9 cellular contexts compared by ENCODE assay signal in genomic region chr13:25292301-25292700, GRCh38. TPM values are rescaled to one million over a fixed set of nuclear protein-coding genes. Genes with fewer than 3 reads are reported as not detected.
DNase-seq lines count a peak whose midpoint lies in the region; ATAC-seq, FAIRE-seq and TF ChIP-seq lines count a peak whose summit lies in the region.
"Had no signal": no experiment of that assay in that cellular context is flagged by ENCODE, and none has a peak within 500 bp of the region (broad histone marks: within the 10 kb centered on the region; RNA-seq: fewer than 3 reads in every experiment).

No MANE protein-coding gene starts in this region.

- peaks cover 4% of the 10 kb centered on the region; the same call in 1 of the 2 replicates for H3K27me3 ChIP-seq in H7 (ENCODE audit: control insufficient read depth, insufficient read depth, low read length)

- 4% methylated on average over 1 of the region's 1 CpG for WGBS in A549 (ENCODE audit: missing lambda C conversion rate)

- FAIRE-seq in A549 (lab: Jason Lieb, UNC) = no peak

- TF ChIP-seq EP300 in A549 (IDR thresholded peaks at IDR 0.05) = no peak

- peak; percentile 54 to 56; a peak in 3 of 6 replicates for ATAC-seq in A549

- BruUV-seq in OCI-LY7 (replicated peaks; lab: Mats Ljungman, UMichigan) = no TSS peak

- no peak for DNase-seq in A549 (ENCODE audit: low read depth in 1 of 2, low spot score in 1 of 2)
- DNase-seq in H7 = peak; percentile 64
- DNase-seq in OCI-LY7 (ENCODE audit: low spot score) = peak; percentile 57
- DNase-seq in epithelial cell of esophagus (ENCODE audit: low read depth) = peak; percentile 10
- no peak for DNase-seq in effector CD4-positive, alpha-beta T cell
- DNase-seq in SHP77 (lab: John Stamatoyannopoulos, UW) = no peak
- no peak for DNase-seq in germinal center (ENCODE audit: low spot score)
- DNase-seq in activated effector memory CD4-positive, alpha-beta T cell treated with anti-CD3 and anti-CD28 coated beads, Interleukin-2, amount 50 U/mL, for 16 hours = no peak
- DNase-seq: effector memory CD4-positive, alpha-beta T cell had no signal

- H3K4me2 ChIP-seq in A549 (no peak overlapping the region), OCI-LY7 (ENCODE audit: low read length) (peak overlapping the region; percentile 17; the same call in 1 of the 2 replicates)

- H3K4me1 ChIP-seq in A549 (no peaks in the 10 kb centered on the region), OCI-LY7 (ENCODE audit: insufficient read depth, low read length, poor library complexity, severe bottlenecking) (peaks cover 32% of the 10 kb centered on the region)

- TF ChIP-seq RAD21 in A549 (conservative IDR thresholded peaks at IDR 0.05 in 1 of 2, IDR thresholded peaks at IDR 0.05 in 1 of 2) = no peak

- TF ChIP-seq CTCF in A549 (IDR thresholded peaks at IDR 0.05) (no peak), OCI-LY7 (conservative IDR thresholded peaks at IDR 0.05; ENCODE audit: low read length) (no peak), epithelial cell of esophagus (IDR thresholded peaks at IDR 0.05; ENCODE audit: insufficient read depth, low read depth, low read length, missing control alignments) (no peak)

- H3K27ac ChIP-seq in A549 = no peak overlapping the region
- no peak overlapping the region for H3K27ac ChIP-seq in OCI-LY7 (ENCODE audit: low read depth, low read length, poor library complexity, severe bottlenecking)

- H3K9me3 ChIP-seq in A549 (no peaks in the 10 kb centered on the region), OCI-LY7 (ENCODE audit: low read length) (no peaks in the 10 kb centered on the region)

- no peaks in the 10 kb centered on the region for H3K36me3 ChIP-seq in H7 (replicated peaks; ENCODE audit: control insufficient read depth, insufficient read depth, low read length)
- H3K36me3 ChIP-seq in OCI-LY7 (ENCODE audit: insufficient read depth, low read length) = no peaks in the 10 kb centered on the region

- intact Hi-C loops in OCI-LY7 (cut with micrococcal nuclease; ENCODE audit: unreplicated experiment) = no loop called here

- H3K4me3 ChIP-seq in A549 = no peak overlapping the region
- no peak overlapping the region for H3K4me3 ChIP-seq in H7 (ENCODE audit: insufficient read depth, low read depth, low read length)
- no peak overlapping the region for H3K4me3 ChIP-seq in OCI-LY7 (ENCODE audit: low read depth, low read length, poor library complexity, severe bottlenecking)
- H3K4me3 ChIP-seq in epithelial cell of esophagus (ENCODE audit: low read length) = no peak overlapping the region

- H3K79me2 ChIP-seq in OCI-LY7 (ENCODE audit: insufficient read depth, low read depth, low read length) = no peaks in the 10 kb centered on the region

- H3K9me2 ChIP-seq in OCI-LY7 (ENCODE audit: insufficient read depth, low read length) = no peaks in the 10 kb centered on the region

- H4K20me1 ChIP-seq in OCI-LY7 (ENCODE audit: insufficient read depth, low read length) = no peaks in the 10 kb centered on the region

- POLR2A ChIA-PET in A549 (lab: Yijun Ruan, JAX) (no interaction called here), OCI-LY7 (lab: Charles Lee) (interaction anchor here (0.6 to 1.7 kb wide), 3 partner anchors 9 to 19 kb away, joined by 3 to 6 read pairs (median 3); partner anchors contain the start of gene NUP58)

- H2AFZ ChIP-seq in OCI-LY7 (ENCODE audit: low read length) = peak overlapping the region; percentile 85

- CTCF ChIA-PET in A549 (lab: Yijun Ruan, JAX) (no interaction called here), OCI-LY7 (lab: Charles Lee; ENCODE audit: unreplicated experiment) (no interaction called here)

- no peak for TF ChIP-seq POLR2A in A549 (IDR thresholded peaks at IDR 0.05; ENCODE audit: low read length)

TF ChIP-seq in A549, 52 proteins besides CTCF, POLR2A, EP300 and RAD21:
- peak; percentile 7 for TF ChIP-seq MAFK (IDR thresholded peaks at IDR 0.05; ENCODE audit: partially characterized antibody)
- TF ChIP-seq FOSL2 (IDR thresholded peaks at IDR 0.05) = no peak
- TF ChIP-seq FOSL2 (CRISPR knock-in tag; IDR thresholded peaks at IDR 0.05) = no peak
- no peak for TF ChIP-seq HES2 (IDR thresholded peaks at IDR 0.05)
- TF ChIP-seq ATOH8 (CRISPR knock-in tag; IDR thresholded peaks at IDR 0.05; ENCODE audit: low read depth) = no peak
- no peak for TF ChIP-seq KDM1A (IDR thresholded peaks at IDR 0.05; ENCODE audit: low read depth)
- no peak for TF ChIP-seq HDAC2 (IDR thresholded peaks at IDR 0.05)

RNA-seq across cellular contexts. Expression of gene MTMR6, which starts 5.0 kb away (rescaled TPM):
- polyA plus RNA-seq in A549 (2011; rRNA removed) = 15.1 and 22.4 TPM in 2 replicates
- polyA plus RNA-seq in A549 (2012; cell fraction: cytosol; rRNA removed) = 3.0 and 3.2 TPM in 2 replicates
- 1.7 and 2.6 TPM in 2 replicates for polyA plus RNA-seq in A549 (2012; cell fraction: nucleus; rRNA removed)
- polyA plus RNA-seq in A549 (2017; fragmentation: RNase III; extraction: RNeasy Plus Mini Kit Qiagen cat#74134 plus additional on column Dnase treatment) = 8.7 to 9.1 TPM (median 8.8 TPM) in 3 replicates
- 5.5 and 5.8 TPM in 2 replicates for polyA minus RNA-seq in A549 (2011; rRNA and poly(A)+ RNA removed)
- total RNA-seq in H7 (2014; rRNA removed; shearing (Covaris generic)) = 9.7 and 10.5 TPM in 2 replicates
- total RNA-seq in OCI-LY7 (2014; rRNA removed; shearing (Covaris generic)) = 6.2 and 6.4 TPM in 2 replicates
- 17.0 and 17.3 TPM in 2 replicates for total RNA-seq in OCI-LY7 (2022)

RNA-seq across cellular contexts. Expression of gene NUP58, which starts 9.1 kb away (rescaled TPM):
- 46.4 and 55.6 TPM in 2 replicates for polyA plus RNA-seq in A549 (2011; rRNA removed)
- 15.1 and 20.2 TPM in 2 replicates for polyA plus RNA-seq in A549 (2012; cell fraction: cytosol; rRNA removed)
- 10.6 and 12.7 TPM in 2 replicates for polyA plus RNA-seq in A549 (2012; cell fraction: nucleus; rRNA removed)
- 19.6 to 20.1 TPM (median 20.0 TPM) in 3 replicates for polyA plus RNA-seq in A549 (2017; fragmentation: RNase III; extraction: RNeasy Plus Mini Kit Qiagen cat#74134 plus additional on column Dnase treatment)
- polyA minus RNA-seq in A549 (2011; rRNA and poly(A)+ RNA removed) = 48.8 and 52.7 TPM in 2 replicates
- 61.4 and 77.5 TPM in 2 replicates for total RNA-seq in H7 (2014; rRNA removed; shearing (Covaris generic))
- 58.4 and 82.7 TPM in 2 replicates for total RNA-seq in OCI-LY7 (2014; rRNA removed; shearing (Covaris generic))
- total RNA-seq in OCI-LY7 (2022) = 114 and 127 TPM in 2 replicates

Comparison
In these comparisons a context has a peak if more than half of its experiments do, and no peak if none do; other contexts are left out.
1. DNase-seq: peak in H7 (single experiment), OCI-LY7 (single experiment) and epithelial cell of esophagus (single experiment); none in A549 (0 of 2), effector CD4-positive, alpha-beta T cell (single experiment), SHP77 (0 of 2), germinal center (single experiment) and activated effector memory CD4-positive, alpha-beta T cell treated with anti-CD3 and anti-CD28 coated beads, Interleukin-2, amount 50 U/mL, for 16 hours (single experiment).